15 cellular contexts compared by ENCODE assay signal in genomic region chr20:35714127-35714526, GRCh38.
"Had no signal": no experiment of that assay in that cellular context is flagged by ENCODE, and none has a peak within 500 bp of the region (broad histone marks: within the 10 kb centered on the region; RNA-seq: fewer than 3 reads in every experiment).

No MANE protein-coding gene starts in this region.

- H3K9me3 ChIP-seq: ovary, thyroid gland had no signal

- H3K27ac Mint-ChIP-seq: dendritic cell treated with granulocyte-macrophage colony-stimulating factor and Interleukin-4, amounts not matched to agents 40 ng/mL and 50 ng/mL, for 4 days had no signal

- H3K9me3 Mint-ChIP-seq: brain; dendritic cell treated with granulocyte-macrophage colony-stimulating factor and Interleukin-4, amounts not matched to agents 40 ng/mL and 50 ng/mL, for 4 days had no signal

- H3K4me3 Mint-ChIP-seq: activated naive CD8-positive, alpha-beta T cell; brain; dendritic cell treated with granulocyte-macrophage colony-stimulating factor and Interleukin-4, amounts not matched to agents 40 ng/mL and 50 ng/mL, for 4 days had no signal

- ATAC-seq: foreskin keratinocyte, left ventricle myocardium superior, sciatic nerve, SK-N-SH treated with all-trans-retinoic acid at 6 μM for 48 hours had no signal

- H3K27me3 ChIP-seq: foreskin keratinocyte, ovary, thyroid gland had no signal

- H3K36me3 ChIP-seq: ovary had no signal

- H3K4me1 ChIP-seq: foreskin keratinocyte had no signal

- H3K27me3 Mint-ChIP-seq: activated naive CD8-positive, alpha-beta T cell; brain; dendritic cell treated with granulocyte-macrophage colony-stimulating factor and Interleukin-4, amounts not matched to agents 40 ng/mL and 50 ng/mL, for 4 days had no signal

- H3K27ac ChIP-seq: foreskin keratinocyte, ovary, thyroid gland had no signal

- DNase-seq: activated effector memory CD4-positive, alpha-beta T cell treated with anti-CD3 and anti-CD28 coated beads, Interleukin-2, amount 50 U/mL, for 16 hours; central memory CD4-positive, alpha-beta T cell; effector memory CD4-positive, alpha-beta T cell; foreskin keratinocyte; kidney glomerular epithelial cell; left ventricle myocardium superior; ovary; stimulated activated CD4-positive, alpha-beta T cell treated with anti-CD3 and anti-CD28 coated beads, Interleukin-1b, Interleukin-23, amount 100 ng/mL, for 48 hours; T-helper 1 cell; thyroid gland had no signal

- H3K4me3 ChIP-seq: ovary, thyroid gland had no signal
